10 cellular contexts compared by ENCODE assay signal in the genomic region with DNA sequence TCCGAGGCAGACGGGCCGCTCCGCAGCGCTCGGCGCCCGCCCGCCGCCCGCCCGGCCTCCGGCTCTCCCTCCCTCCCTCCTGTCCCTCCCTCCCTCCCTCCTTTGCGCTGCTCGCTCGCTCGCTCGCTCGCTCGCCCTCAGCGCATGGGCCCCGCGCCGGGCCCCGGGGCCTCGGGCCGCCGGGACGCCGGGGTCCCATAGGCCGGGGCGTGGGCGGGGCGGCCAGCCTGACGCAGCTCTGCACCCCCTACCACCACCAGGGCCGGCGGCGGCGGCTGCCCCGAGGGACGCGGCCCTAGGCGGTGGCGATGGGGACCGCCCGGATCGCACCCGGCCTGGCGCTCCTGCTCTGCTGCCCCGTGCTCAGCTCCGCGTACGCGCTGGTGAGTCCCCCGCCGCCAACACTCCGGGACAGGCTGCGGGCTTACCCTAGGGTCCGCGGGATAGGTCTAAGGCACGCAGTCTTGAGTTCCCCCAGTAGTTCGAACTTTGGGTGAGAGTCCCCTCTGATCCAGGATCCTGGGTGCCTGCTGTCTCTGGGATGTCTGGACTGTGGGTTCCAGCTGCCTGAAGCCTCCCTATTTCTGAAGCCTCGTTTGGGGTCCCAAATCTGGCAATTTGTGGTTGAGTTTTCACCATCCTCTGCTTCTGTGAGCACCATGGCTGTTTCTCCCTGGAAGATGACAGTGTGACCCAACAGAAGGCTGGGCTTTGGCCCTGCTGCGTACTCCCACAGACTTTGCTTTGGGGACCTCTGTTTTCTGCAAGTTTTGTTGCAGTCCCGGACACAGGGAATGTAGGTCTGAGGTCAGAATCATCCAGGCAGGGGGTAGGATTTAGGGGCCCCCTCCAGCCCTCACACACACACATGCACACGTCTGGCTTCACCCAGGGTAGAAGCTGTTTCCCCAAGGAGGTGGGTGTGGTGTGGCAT. TPM values are rescaled to one million over a fixed set of nuclear protein-coding genes. Genes with fewer than 3 reads are reported as not detected.
DNase-seq lines count a peak whose midpoint lies in the region; ATAC-seq and TF ChIP-seq lines count a peak whose summit lies in the region.
"Had no signal": no experiment of that assay in that cellular context is flagged by ENCODE, and none has a peak within 500 bp of the region (broad histone marks: within the 10 kb centered on the region; RNA-seq: fewer than 3 reads in every experiment).

No MANE protein-coding gene starts in this region.

- peak; percentile 28 for DNase-seq in NCI-H82 (lab: John Stamatoyannopoulos, UW)
- no peak for DNase-seq in NCI-H82 treated with DMSO at 0.1 percent for 48 hours (lab: John Stamatoyannopoulos, UW; ENCODE audit: unreplicated experiment)
- no peak for DNase-seq in stomach
- DNase-seq in AML-193 (lab: John Stamatoyannopoulos, UW), result no peak
- no peak for DNase-seq in OCI-LY7 (ENCODE audit: low spot score)

- peak; percentile 46 for ATAC-seq in activated T-helper 17 cell treated with anti-CD3 and anti-CD28 coated beads, Interleukin-2, amount 50 U/mL, for 72 hours (replicated peaks)
- ATAC-seq in GM21825 (IDR thresholded peaks at IDR 0.05; ENCODE audit: unreplicated experiment), result no peak

- H2AFZ ChIP-seq in OCI-LY7 (ENCODE audit: low read length), result no peak overlapping the region

- peaks cover 7% of the 10 kb centered on the region for H3K4me1 ChIP-seq in iPS-18a (ENCODE audit: control insufficient read depth, low read depth, low read length)
- peaks cover 26 to 35% (median 32%) of the 10 kb centered on the region in 4 donors for H3K4me1 ChIP-seq in stomach
- H3K4me1 ChIP-seq in OCI-LY7 (ENCODE audit: insufficient read depth, low read length, poor library complexity, severe bottlenecking), result no peaks in the 10 kb centered on the region
- H3K4me1 ChIP-seq: parathyroid adenoma had no signal

- H3K27ac ChIP-seq in iPS-18a (ENCODE audit: low read length) (no peak overlapping the region), stomach (peak overlapping the region in 3 of 5 donors; percentile 73 to 83 (median 80)), OCI-LY7 (ENCODE audit: low read depth, low read length, poor library complexity, severe bottlenecking) (no peak overlapping the region)
- H3K27ac ChIP-seq: parathyroid adenoma had no signal

- H3K4me2 ChIP-seq in OCI-LY7 (ENCODE audit: low read length), result no peak overlapping the region

- TF ChIP-seq CTCF in stomach (IDR thresholded peaks at IDR 0.05), result no peak
- no peak for TF ChIP-seq CTCF in OCI-LY7 (conservative IDR thresholded peaks at IDR 0.05; ENCODE audit: low read length)

- WGBS in stomach, 5 donors, result 6 to 21% (median 13%) methylated on average over 14 to 57 of the region's 66 CpGs

- peaks cover 6% of the 10 kb centered on the region for H3K36me3 Mint-ChIP-seq in activated T-helper 17 cell treated with anti-CD3 and anti-CD28 coated beads, Interleukin-2, amount 50 U/mL, for 72 hours (ENCODE audit: low read depth)

- H3K36me3 ChIP-seq in iPS-18a (ENCODE audit: control insufficient read depth, low read depth, low read length) (no peaks in the 10 kb centered on the region), stomach (no peaks in the 10 kb centered on the region), OCI-LY7 (ENCODE audit: insufficient read depth, low read length) (no peaks in the 10 kb centered on the region)

- H3K9ac ChIP-seq in iPS-18a (ENCODE audit: low read length), result no peak overlapping the region
- H3K9ac ChIP-seq: parathyroid adenoma had no signal

- H3K4me3 Mint-ChIP-seq in activated T-helper 17 cell treated with anti-CD3 and anti-CD28 coated beads, Interleukin-2, amount 50 U/mL, for 72 hours, result peak overlapping the region; percentile 39

- no peaks in the 10 kb centered on the region for H3K9me3 Mint-ChIP-seq in activated T-helper 17 cell treated with anti-CD3 and anti-CD28 coated beads, Interleukin-2, amount 50 U/mL, for 72 hours

- no peak for TF ChIP-seq POLR2A in stomach (IDR thresholded peaks at IDR 0.05)

- H3K9me3 ChIP-seq in iPS-18a (ENCODE audit: control insufficient read depth, low read depth, low read length), result no peaks in the 10 kb centered on the region
- no peaks in the 10 kb centered on the region for H3K9me3 ChIP-seq in stomach
- H3K9me3 ChIP-seq in OCI-LY7 (ENCODE audit: low read length), result no peaks in the 10 kb centered on the region

- no peaks in the 10 kb centered on the region for H3K9me2 ChIP-seq in OCI-LY7 (ENCODE audit: insufficient read depth, low read length)

- peaks cover 93% of the 10 kb centered on the region for H3K27me3 ChIP-seq in iPS-18a (ENCODE audit: control insufficient read depth, insufficient read depth, low read length)
- peaks cover 0 to 62% (median 42%) of the 10 kb centered on the region in 3 donors for H3K27me3 ChIP-seq in stomach

- POLR2A ChIA-PET in OCI-LY7 (lab: Charles Lee), result no interaction called here

- no peak overlapping the region for H3K27ac Mint-ChIP-seq in activated T-helper 17 cell treated with anti-CD3 and anti-CD28 coated beads, Interleukin-2, amount 50 U/mL, for 72 hours

- peaks cover 5% of the 10 kb centered on the region for H3K4me1 Mint-ChIP-seq in activated T-helper 17 cell treated with anti-CD3 and anti-CD28 coated beads, Interleukin-2, amount 50 U/mL, for 72 hours

- BruUV-seq in OCI-LY7 (replicated peaks; lab: Mats Ljungman, UMichigan), result no TSS peak

- no peaks in the 10 kb centered on the region; the same call in 1 of the 2 replicates for H4K20me1 ChIP-seq in OCI-LY7 (ENCODE audit: insufficient read depth, low read length)

- no peaks in the 10 kb centered on the region for H3K79me2 ChIP-seq in OCI-LY7 (ENCODE audit: insufficient read depth, low read depth, low read length)
- H3K79me2 ChIP-seq: parathyroid adenoma had no signal

- H3K27me3 Mint-ChIP-seq in activated T-helper 17 cell treated with anti-CD3 and anti-CD28 coated beads, Interleukin-2, amount 50 U/mL, for 72 hours, result peaks cover 30% of the 10 kb centered on the region

- H3K4me3 ChIP-seq in iPS-18a (ENCODE audit: low read length) (peak overlapping the region; percentile 43), stomach (peak overlapping the region; percentile 56 to 76 (median 58)), OCI-LY7 (ENCODE audit: low read depth, low read length, poor library complexity, severe bottlenecking) (no peak overlapping the region)

- no peak for TF ChIP-seq EP300 in stomach (IDR thresholded peaks at IDR 0.05)

- intact Hi-C loops in stomach (cut with DNase I; ENCODE audit: low total_unique reads) (no loop called here), OCI-LY7 (cut with micrococcal nuclease; ENCODE audit: unreplicated experiment) (no loop called here)

- CTCF ChIA-PET in OCI-LY7 (lab: Charles Lee; ENCODE audit: unreplicated experiment), result no interaction called here

RNA-seq across cellular contexts. Expression of gene PTH1R, which starts 6.0 kb away (rescaled TPM):
- not detected for total RNA-seq in activated T-helper 17 cell treated with anti-CD3 and anti-CD28 coated beads, Interleukin-2, amount 50 U/mL, for 72 hours
- 1 to 10 TPM; 2.6 to 4.0 (median 3.5) TPM for total RNA-seq in stomach
- polyA plus RNA-seq in stomach, result 10 to 100 TPM in 2 of 3 donors, 1 to 10 TPM in 1; 8.4 to 22.4 (median 20.9) TPM
- not detected in 2 replicates for total RNA-seq in OCI-LY7 (2014; rRNA removed; shearing (Covaris generic))
- not detected in 2 replicates for total RNA-seq in OCI-LY7 (2022)
- total RNA-seq: SK-MEL-5 had no signal

RNA-seq across cellular contexts. Expression of gene MYL3, which starts 20.3 kb away (rescaled TPM):
- not detected for total RNA-seq in activated T-helper 17 cell treated with anti-CD3 and anti-CD28 coated beads, Interleukin-2, amount 50 U/mL, for 72 hours
- total RNA-seq in stomach (1 to 10 TPM in 1 of 5 donors, not detected in 4; 3.1 TPM), OCI-LY7 (2022) (not detected in 2 replicates)
- polyA plus RNA-seq in stomach, result 10 to 100 TPM in 1 of 3 donors, 1 to 10 TPM in 2; 1.5 to 11.5 (median 6.8) TPM
- total RNA-seq in OCI-LY7 (2014; rRNA removed; shearing (Covaris generic)), result not detected in 2 replicates
- total RNA-seq: SK-MEL-5 had no signal

Comparison
In these comparisons a context has a peak if more than half of its experiments do, and no peak if none do; other contexts are left out.
1. H3K27ac ChIP-seq: peak in stomach (3 of 5); none in iPS-18a (single experiment) and OCI-LY7 (single experiment).